ENCODE assay signal across 22 cellular contexts in the genomic region with DNA sequence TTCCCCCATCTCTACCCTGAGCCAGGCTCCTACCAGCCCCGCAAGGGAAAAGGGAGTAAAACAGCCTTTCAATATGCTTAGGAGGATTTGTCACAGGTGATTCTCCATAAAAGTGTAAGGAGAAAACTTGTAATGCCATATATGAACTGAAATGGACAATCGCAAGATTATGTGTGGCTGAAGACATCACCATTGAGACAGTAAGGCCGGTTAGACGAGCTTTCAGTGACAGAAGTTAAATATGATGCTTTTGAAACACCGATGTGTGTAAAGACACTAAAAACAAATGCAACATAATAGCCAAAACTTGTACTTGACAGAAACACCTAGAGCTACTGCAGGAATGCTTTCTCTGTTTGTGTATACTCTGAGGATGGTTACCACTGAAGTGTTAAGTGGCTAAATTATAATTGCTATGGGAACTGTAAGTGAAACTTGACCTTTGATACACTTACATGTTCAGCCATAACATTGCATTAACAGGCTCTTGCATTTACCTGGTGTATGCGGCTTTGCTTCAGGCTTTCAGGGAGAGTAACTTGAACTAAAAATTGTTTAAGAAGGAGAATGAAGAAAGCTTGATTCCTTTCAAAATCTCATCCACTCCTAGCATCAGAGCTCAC.
"Had no signal": no experiment of that assay in that cellular context is flagged by ENCODE, and none has a peak within 500 bp of the region (broad histone marks: within the 10 kb centered on the region; RNA-seq: fewer than 3 reads in every experiment).

No MANE protein-coding gene starts in this region.

- H3K4me3 ChIP-seq: cardiac muscle cell, dorsolateral prefrontal cortex, pancreas, tibial artery, vagina had no signal

- H3K9me3 Mint-ChIP-seq: activated CD4-positive, alpha-beta memory T cell treated with anti-CD3 and anti-CD28 coated beads, Interleukin-2, amount 10 ng/mL, durations not matched to agents 7 days and 5 days; activated naive CD8-positive, alpha-beta T cell treated with anti-CD3 and anti-CD28 coated beads, Interleukin-2, amount 10 ng/mL, durations not matched to agents 7 days and 5 days; activated T-helper 2 cell treated with anti-CD3 and anti-CD28 coated beads, Interferon-gamma antibody, Interleukin-2, Interleukin-4, amounts not matched to agents 10 μg/mL and 5 μg/mL and 100 μg/mL, durations not matched to agents 14 hours and 24 hours and 36 hours; endodermal cell; naive thymus-derived CD8-positive, alpha-beta T cell had no signal

- H3K9me3 ChIP-seq: pancreas, tibial artery, vagina had no signal

- H3K36me3 ChIP-seq: cardiac muscle cell, pancreas, tibial artery, vagina had no signal

- ATAC-seq: foreskin keratinocyte; naive thymus-derived CD8-positive, alpha-beta T cell; stimulated activated naive CD8-positive, alpha-beta T cell treated with anti-CD3 and anti-CD28 coated beads, Interleukin-15, Interleukin-2, amounts not matched to agents 100 U/mL and 50 U/mL, for 24 hours had no signal

- H3K4me1 Mint-ChIP-seq: activated CD4-positive, alpha-beta memory T cell treated with anti-CD3 and anti-CD28 coated beads, Interleukin-2, amount 10 ng/mL, durations not matched to agents 7 days and 5 days; activated naive CD8-positive, alpha-beta T cell treated with anti-CD3 and anti-CD28 coated beads, Interleukin-2, amount 10 ng/mL, durations not matched to agents 7 days and 5 days; naive thymus-derived CD8-positive, alpha-beta T cell had no signal

- DNase-seq: activated CD4-positive, alpha-beta memory T cell treated with anti-CD3 and anti-CD28 coated beads, Interleukin-2, amount 10 ng/mL, durations not matched to agents 7 days and 5 days; activated CD4-positive, alpha-beta T cell treated with anti-CD3 and anti-CD28 coated beads for 48 hours; activated CD4-positive, CD25-positive, alpha-beta regulatory T cell; activated naive CD4-positive, alpha-beta T cell treated with Interleukin-2 at 50 U/mL for 16 hours; activated naive CD8-positive, alpha-beta T cell treated with anti-CD3 and anti-CD28 coated beads, Interleukin-2, amount 10 ng/mL, durations not matched to agents 7 days and 5 days; activated T-cell treated with anti-CD3 and anti-CD28 coated beads, Interleukin-2, amount 50 U/mL, for 1 hour; amygdala; dorsolateral prefrontal cortex; endodermal cell; foreskin keratinocyte; kidney; mesenchymal stem cell; naive thymus-derived CD8-positive, alpha-beta T cell; pancreas; stimulated activated CD4-positive, alpha-beta T cell treated with anti-CD3 and anti-CD28 coated beads, Interleukin-2, amount 100 ng/mL, for 24 hours; stimulated activated naive CD8-positive, alpha-beta T cell treated with anti-CD3 and anti-CD28 coated beads, Interleukin-15, Interleukin-2, amounts not matched to agents 100 U/mL and 50 U/mL, for 24 hours; substantia nigra; T1000; tibial artery had no signal

- H3K4me3 Mint-ChIP-seq: activated CD4-positive, alpha-beta memory T cell treated with anti-CD3 and anti-CD28 coated beads, Interleukin-2, amount 10 ng/mL, durations not matched to agents 7 days and 5 days; activated naive CD8-positive, alpha-beta T cell treated with anti-CD3 and anti-CD28 coated beads, Interleukin-2, amount 10 ng/mL, durations not matched to agents 7 days and 5 days; endodermal cell; naive thymus-derived CD8-positive, alpha-beta T cell had no signal

- H3K27ac ChIP-seq: cardiac muscle cell, dorsolateral prefrontal cortex, foreskin keratinocyte, pancreas, tibial artery, vagina had no signal

- H3K27ac Mint-ChIP-seq: activated CD4-positive, alpha-beta memory T cell treated with anti-CD3 and anti-CD28 coated beads, Interleukin-2, amount 10 ng/mL, durations not matched to agents 7 days and 5 days; activated naive CD8-positive, alpha-beta T cell treated with anti-CD3 and anti-CD28 coated beads, Interleukin-2, amount 10 ng/mL, durations not matched to agents 7 days and 5 days; activated T-helper 2 cell treated with anti-CD3 and anti-CD28 coated beads, Interferon-gamma antibody, Interleukin-2, Interleukin-4, amounts not matched to agents 10 μg/mL and 5 μg/mL and 100 μg/mL, durations not matched to agents 14 hours and 24 hours and 36 hours; endodermal cell; naive thymus-derived CD8-positive, alpha-beta T cell had no signal

- H3K27me3 ChIP-seq: cardiac muscle cell, foreskin keratinocyte, pancreas, tibial artery, vagina had no signal

- H3K27me3 Mint-ChIP-seq: activated CD4-positive, alpha-beta memory T cell treated with anti-CD3 and anti-CD28 coated beads, Interleukin-2, amount 10 ng/mL, durations not matched to agents 7 days and 5 days had no signal

- H3K36me3 Mint-ChIP-seq: activated naive CD8-positive, alpha-beta T cell treated with anti-CD3 and anti-CD28 coated beads, Interleukin-2, amount 10 ng/mL, durations not matched to agents 7 days and 5 days; naive thymus-derived CD8-positive, alpha-beta T cell had no signal

- H3K4me1 ChIP-seq: foreskin keratinocyte, tibial artery, vagina had no signal
